2 cellular contexts compared by ENCODE assay signal in genomic region chr1:22276396-22276748, GRCh38.
A peak's percentile ranks its signal among the peaks of the same experiment; 100 is the strongest.
TF ChIP-seq lines count a peak whose summit lies in the region.

No MANE protein-coding gene starts in this region.

TF ChIP-seq in SK-N-SH treated with all-trans-retinoic acid at 6 μM for 48 hours, 23 proteins besides CTCF, POLR2A, EP300 and RAD21 (continued from another document):
- TF ChIP-seq TOX (CRISPR knock-in tag; IDR thresholded peaks at IDR 0.05; ENCODE audit: borderline replicate concordance) (no peak), BACH2 (CRISPR knock-in tag; IDR thresholded peaks at IDR 0.05; ENCODE audit: borderline replicate concordance) (no peak), PPARA (CRISPR knock-in tag; IDR thresholded peaks at IDR 0.05; ENCODE audit: borderline replicate concordance) (no peak), ESRRG (CRISPR knock-in tag; IDR thresholded peaks at IDR 0.05) (no peak), ZFP3 (CRISPR knock-in tag; IDR thresholded peaks at IDR 0.05) (peak; percentile 89)

TF ChIP-seq in SK-N-SH, 30 proteins besides CTCF, POLR2A, EP300 and RAD21:
- TF ChIP-seq RFX5 (IDR thresholded peaks at IDR 0.05; ENCODE audit: low read length) (no peak), GABPA (IDR thresholded peaks at IDR 0.05; ENCODE audit: low read depth) (no peak)
- TF ChIP-seq, protein P1, sequence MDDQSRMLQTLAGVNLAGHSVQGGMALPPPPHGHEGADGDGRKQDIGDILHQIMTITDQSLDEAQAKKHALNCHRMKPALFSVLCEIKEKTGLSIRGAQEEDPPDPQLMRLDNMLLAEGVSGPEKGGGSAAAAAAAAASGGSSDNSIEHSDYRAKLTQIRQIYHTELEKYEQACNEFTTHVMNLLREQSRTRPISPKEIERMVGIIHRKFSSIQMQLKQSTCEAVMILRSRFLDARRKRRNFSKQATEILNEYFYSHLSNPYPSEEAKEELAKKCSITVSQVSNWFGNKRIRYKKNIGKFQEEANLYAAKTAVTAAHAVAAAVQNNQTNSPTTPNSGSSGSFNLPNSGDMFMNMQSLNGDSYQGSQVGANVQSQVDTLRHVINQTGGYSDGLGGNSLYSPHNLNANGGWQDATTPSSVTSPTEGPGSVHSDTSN (IDR thresholded peaks at IDR 0.05): no peak
